In genomic region chr15:73050561-73051297, GRCh38 we compare ENCODE assay signal across 8 cellular contexts. TPM values are rescaled to one million over a fixed set of nuclear protein-coding genes. Genes with fewer than 3 reads are reported as not detected.
DNase-seq lines count a peak whose midpoint lies in the region; ATAC-seq and TF ChIP-seq lines count a peak whose summit lies in the region.

No MANE protein-coding gene starts in this region.

- no peak for TF ChIP-seq CTCF in OCI-LY7 (conservative IDR thresholded peaks at IDR 0.05; ENCODE audit: low read length)

- BruUV-seq in OCI-LY7 (replicated peaks; lab: Mats Ljungman, UMichigan): no TSS peak

- no peaks in the 10 kb centered on the region for H3K36me3 ChIP-seq in CD4-positive, CD25-positive, alpha-beta regulatory T cell (ENCODE audit: control insufficient read depth, insufficient read depth, low read length)
- H3K36me3 ChIP-seq in OCI-LY7 (ENCODE audit: insufficient read depth, low read length) (no peaks in the 10 kb centered on the region), endocrine pancreas (ENCODE audit: control insufficient read depth, insufficient read depth, low read length) (no peaks in the 10 kb centered on the region), neuron (ENCODE audit: insufficient read depth, low read length) (peaks cover under 1% of the 10 kb centered on the region)

- no peak for DNase-seq in CD4-positive, CD25-positive, alpha-beta regulatory T cell
- no peak for DNase-seq in OCI-LY7 (ENCODE audit: low spot score)
- DNase-seq in NCI-H2081 (lab: John Stamatoyannopoulos, UW): no peak
- no peak for DNase-seq in kidney glomerular epithelial cell (lab: John Stamatoyannopoulos, UW)

- H2AFZ ChIP-seq in OCI-LY7 (ENCODE audit: low read length): peak overlapping the region; percentile 65; the same call in 1 of the 2 replicates
- H2AFZ ChIP-seq in neuron (ENCODE audit: low read depth, low read length): peak overlapping the region; percentile 99

- peak overlapping the region; percentile 42 for H3K4me3 ChIP-seq in CD4-positive, CD25-positive, alpha-beta regulatory T cell (ENCODE audit: low read depth, low read length)
- H3K4me3 ChIP-seq in OCI-LY7 (ENCODE audit: low read depth, low read length, poor library complexity, severe bottlenecking) (no peak overlapping the region), endocrine pancreas (ENCODE audit: control insufficient read depth, insufficient read depth, low read length) (peak overlapping the region; percentile 79), neuron (ENCODE audit: low read length) (peak overlapping the region; percentile 98)

- H3K4me2 ChIP-seq in OCI-LY7 (ENCODE audit: low read length): peak overlapping the region; percentile 74

- no peaks in the 10 kb centered on the region for H3K9me2 ChIP-seq in OCI-LY7 (ENCODE audit: insufficient read depth, low read length)

- peak overlapping the region; percentile 78 to 91 (median 84) for H3K4me3 Mint-ChIP-seq in CD4-positive, CD25-positive, alpha-beta regulatory T cell

- no peak overlapping the region for H3K27ac Mint-ChIP-seq in CD4-positive, CD25-positive, alpha-beta regulatory T cell

- H3K4me1 ChIP-seq in CD4-positive, CD25-positive, alpha-beta regulatory T cell (ENCODE audit: control insufficient read depth, insufficient read depth, low read length, poor library complexity, severe bottlenecking): peaks cover 16% of the 10 kb centered on the region
- peaks cover 14% of the 10 kb centered on the region for H3K4me1 ChIP-seq in OCI-LY7 (ENCODE audit: insufficient read depth, low read length, poor library complexity, severe bottlenecking)
- peaks cover 15% of the 10 kb centered on the region for H3K4me1 ChIP-seq in endocrine pancreas (ENCODE audit: control insufficient read depth, insufficient read depth, low read length)
- peaks cover 26% of the 10 kb centered on the region for H3K4me1 ChIP-seq in neuron (ENCODE audit: insufficient read depth, low read length)

- no peak overlapping the region for H3K27ac ChIP-seq in CD4-positive, CD25-positive, alpha-beta regulatory T cell (ENCODE audit: insufficient read depth, low read length, poor library complexity, severe bottlenecking)
- no peak overlapping the region for H3K27ac ChIP-seq in OCI-LY7 (ENCODE audit: low read depth, low read length, poor library complexity, severe bottlenecking)

- H3K9me3 ChIP-seq in CD4-positive, CD25-positive, alpha-beta regulatory T cell (ENCODE audit: control insufficient read depth in 2 of 2, low read length in 2 of 2): no peaks in the 10 kb centered on the region
- no peaks in the 10 kb centered on the region for H3K9me3 ChIP-seq in OCI-LY7 (ENCODE audit: low read length)
- no peaks in the 10 kb centered on the region for H3K9me3 ChIP-seq in endocrine pancreas (ENCODE audit: control insufficient read depth, low read length)
- H3K9me3 ChIP-seq in neuron (ENCODE audit: low read length): no peaks in the 10 kb centered on the region

- H3K27me3 ChIP-seq in CD4-positive, CD25-positive, alpha-beta regulatory T cell (ENCODE audit: control insufficient read depth, insufficient read depth, low read length): peaks cover 51% of the 10 kb centered on the region
- no peaks in the 10 kb centered on the region for H3K27me3 ChIP-seq in endocrine pancreas (ENCODE audit: control insufficient read depth, insufficient read depth, low read length)
- no peaks in the 10 kb centered on the region for H3K27me3 ChIP-seq in neuron (ENCODE audit: insufficient read depth, low read length)

- H3K27me3 Mint-ChIP-seq in CD4-positive, CD25-positive, alpha-beta regulatory T cell: peaks cover 41% of the 10 kb centered on the region

- peaks cover 0 to 10% (median 6%) of the 10 kb centered on the region in 4 donors for H3K4me1 Mint-ChIP-seq in CD4-positive, CD25-positive, alpha-beta regulatory T cell

- POLR2A ChIA-PET in OCI-LY7 (lab: Charles Lee): no interaction called here

- H3K9me3 Mint-ChIP-seq in CD4-positive, CD25-positive, alpha-beta regulatory T cell: peaks cover 0 to 2% (median 0%) of the 10 kb centered on the region in 7 donors

- no peaks in the 10 kb centered on the region for H4K20me1 ChIP-seq in OCI-LY7 (ENCODE audit: insufficient read depth, low read length)

- CTCF ChIA-PET in OCI-LY7 (lab: Charles Lee; ENCODE audit: unreplicated experiment): no interaction called here

- ATAC-seq in CD4-positive, CD25-positive, alpha-beta regulatory T cell (ENCODE audit: low read depth in 2 of 2): no peak
- ATAC-seq in HG03025 (IDR thresholded peaks at IDR 0.05; ENCODE audit: low FRiP score, unreplicated experiment) (no peak), HG02623 (IDR thresholded peaks at IDR 0.05; ENCODE audit: unreplicated experiment) (no peak)

- H3K79me2 ChIP-seq in OCI-LY7 (ENCODE audit: insufficient read depth, low read depth, low read length): no peaks in the 10 kb centered on the region

- no peaks in the 10 kb centered on the region for H3K36me3 Mint-ChIP-seq in CD4-positive, CD25-positive, alpha-beta regulatory T cell

- intact Hi-C loops in OCI-LY7 (cut with micrococcal nuclease; ENCODE audit: unreplicated experiment): loop anchor here (5.0 kb wide), 1 partner anchor 268 kb away; the partner anchor contains the start of gene ADPGK

- peak overlapping the region; percentile 93 for H3K9ac ChIP-seq in endocrine pancreas (ENCODE audit: control insufficient read depth, insufficient read depth, low read length)

RNA-seq across cellular contexts. Expression of gene NEO1, which starts 1.5 kb away (rescaled TPM):
- total RNA-seq in CD4-positive, CD25-positive, alpha-beta regulatory T cell: 2.7 TPM
- 1 to 10 TPM in 1 of 4 donors, under 1 TPM in 3; 0.45 to 1.6 (median 0.68) TPM for polyA plus RNA-seq in CD4-positive, CD25-positive, alpha-beta regulatory T cell
- total RNA-seq in OCI-LY7 (2014; rRNA removed; shearing (Covaris generic)): 2.1 and 3.0 TPM in 2 replicates
- total RNA-seq in OCI-LY7 (2022): 3.0 and 3.7 TPM in 2 replicates
